ENCODE assay signal across 35 cellular contexts in the genomic region with DNA sequence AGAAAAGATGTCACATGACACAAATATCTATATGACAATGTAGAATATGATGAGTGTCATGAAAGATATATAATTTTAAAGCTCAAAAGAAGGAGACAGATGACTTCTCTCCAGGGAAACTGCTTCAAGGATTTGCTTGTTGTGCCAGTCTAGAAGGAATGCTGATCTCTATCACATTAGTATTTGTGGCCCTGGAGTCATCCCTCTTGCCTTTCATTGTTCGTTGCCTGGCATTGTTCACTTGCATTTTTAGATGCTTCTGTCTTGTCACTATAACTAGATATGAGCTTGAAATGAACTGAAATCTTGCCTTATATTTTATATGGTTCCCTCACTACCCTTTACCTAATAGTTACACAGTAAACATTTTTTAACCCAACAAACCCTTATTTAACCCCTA.
"Had no signal": no experiment of that assay in that cellular context is flagged by ENCODE, and none has a peak within 500 bp of the region (broad histone marks: within the 10 kb centered on the region; RNA-seq: fewer than 3 reads in every experiment).

No MANE protein-coding gene starts in this region.

- H3K9me3 ChIP-seq: adrenal gland, body of pancreas, breast epithelium had no signal

- H3K36me3 Mint-ChIP-seq: activated CD4-positive, alpha-beta memory T cell treated with anti-CD3 and anti-CD28 coated beads for 36 hours; activated naive CD8-positive, alpha-beta T cell treated with anti-CD3 and anti-CD28 coated beads for 36 hours had no signal

- H3K27me3 Mint-ChIP-seq: activated B cell treated with CpG ODN at 0.5 μM for 24 hours; activated CD4-positive, alpha-beta memory T cell treated with anti-CD3 and anti-CD28 coated beads for 36 hours; activated CD4-positive, alpha-beta T cell treated with anti-CD3 and anti-CD28 coated beads, Interleukin-2, amount 10 ng/mL, durations not matched to agents 24 days and 14 days had no signal

- DNase-seq: activated B cell treated with CpG ODN at 0.5 μM for 24 hours; activated CD4-positive, alpha-beta memory T cell treated with anti-CD3 and anti-CD28 coated beads for 36 hours; activated CD4-positive, alpha-beta T cell treated with anti-CD3 and anti-CD28 coated beads for 4 hours; activated CD4-positive, alpha-beta T cell treated with anti-CD3 and anti-CD28 coated beads, Interleukin-2, amount 10 ng/mL, durations not matched to agents 24 days and 14 days; activated CD4-positive, alpha-beta T cell treated with anti-CD3 and anti-CD28 coated beads, Interleukin-2, amount 50 U/mL, for 1 hour; activated CD4-positive, alpha-beta T cell treated with anti-CD3 and anti-CD28 coated beads, Interleukin-2, amount 50 U/mL, for 4 hours; activated CD4-positive, CD25-positive, alpha-beta regulatory T cell treated with anti-CD3 and anti-CD28 coated beads, Interleukin-2, amount 50 U/mL, for 72 hours; activated CD8-positive, alpha-beta memory T cell treated with anti-CD3 and anti-CD28 coated beads, Interleukin-2, amount 50 U/mL, for 4 hours; activated CD8-positive, alpha-beta T cell treated with anti-CD3 and anti-CD28 coated beads for 36 hours; activated effector memory CD4-positive, alpha-beta T cell treated with anti-CD3 and anti-CD28 coated beads, Interleukin-2, amount 50 U/mL, for 16 hours; activated gamma-delta T cell treated with Interleukin-2 at 50 U/mL for 16 hours; activated naive CD4-positive, alpha-beta T cell; activated naive CD4-positive, alpha-beta T cell treated with anti-CD3 and anti-CD28 coated beads for 36 hours; activated naive CD4-positive, alpha-beta T cell treated with anti-CD3 and anti-CD28 coated beads, Interleukin-2, amount 50 U/mL, for 16 hours; activated naive CD8-positive, alpha-beta T cell treated with anti-CD3 and anti-CD28 coated beads for 36 hours; activated T-cell treated with anti-CD3 and anti-CD28 coated beads for 4 hours; activated T-cell treated with anti-CD3 and anti-CD28 coated beads, Interleukin-2, amount 50 U/mL, for 1 hour; activated T-cell treated with anti-CD3 and anti-CD28 coated beads, Interleukin-2, amount 50 U/mL, for 4 hours; activated T-cell treated with anti-CD3 and anti-CD28 coated beads, Interleukin-2, amount 50 U/mL, for 72 hours; adrenal gland; amniotic stem cell; aorta; body of pancreas; brain microvascular endothelial cell; central memory CD4-positive, alpha-beta T cell; T-helper 1 cell; T-helper 2 cell; T-helper 9 cell had no signal

- H3K27ac Mint-ChIP-seq: activated B cell treated with CpG ODN at 0.5 μM for 24 hours; activated CD4-positive, alpha-beta memory T cell treated with anti-CD3 and anti-CD28 coated beads for 36 hours; activated CD4-positive, alpha-beta T cell treated with anti-CD3 and anti-CD28 coated beads, Interleukin-2, amount 10 ng/mL, durations not matched to agents 24 days and 14 days; activated CD8-positive, alpha-beta T cell treated with anti-CD3 and anti-CD28 coated beads for 36 hours; activated naive CD4-positive, alpha-beta T cell treated with anti-CD3 and anti-CD28 coated beads for 36 hours; activated naive CD4-positive, alpha-beta T cell treated with anti-CD3 and anti-CD28 coated beads, Interleukin-2, amount 50 U/mL, for 72 hours; activated naive CD8-positive, alpha-beta T cell treated with anti-CD3 and anti-CD28 coated beads for 36 hours; activated T-cell treated with anti-CD3 and anti-CD28 coated beads, Interleukin-2, amount 50 U/mL, for 72 hours; activated T-helper 1 cell treated with anti-CD3 and anti-CD28 coated beads, Interleukin-12 subunit alpha, Interleukin-12 subunit beta, Interleukin-2, Interleukin-4 antibody, amounts not matched to agents 30 ng/mL and 10 ng/mL and 1 ng/mL, durations not matched to agents 14 hours and 24 hours and 36 hours; activated T-helper 17 cell treated with anti-CD3 and anti-CD28 coated beads, Interleukin-2, amount 50 U/mL, for 72 hours; T-helper 1 cell treated with Interleukin-12 subunit alpha and Interleukin-12 subunit beta and Interleukin-4 antibody, amounts not matched to agents 30 μg/mL and 1 μg/mL, for 36 hours; T-helper 2 cell treated with Interferon-gamma antibody and Interleukin-4, amounts not matched to agents 5 μg/mL and 100 μg/mL, for 36 hours had no signal

- H3K4me1 Mint-ChIP-seq: activated B cell treated with CpG ODN at 0.5 μM for 24 hours; activated CD4-positive, alpha-beta T cell treated with anti-CD3 and anti-CD28 coated beads, Interleukin-2, amount 10 ng/mL, durations not matched to agents 24 days and 14 days; activated naive CD8-positive, alpha-beta T cell treated with anti-CD3 and anti-CD28 coated beads for 36 hours; activated T-helper 17 cell treated with anti-CD3 and anti-CD28 coated beads, Interleukin-2, amount 50 U/mL, for 72 hours had no signal

- H3K9me3 Mint-ChIP-seq: activated B cell treated with CpG ODN at 0.5 μM for 24 hours; activated CD8-positive, alpha-beta T cell treated with anti-CD3 and anti-CD28 coated beads for 36 hours; activated naive CD4-positive, alpha-beta T cell treated with anti-CD3 and anti-CD28 coated beads for 36 hours; activated naive CD8-positive, alpha-beta T cell treated with anti-CD3 and anti-CD28 coated beads for 36 hours; activated T-helper 17 cell treated with anti-CD3 and anti-CD28 coated beads, Interleukin-2, amount 50 U/mL, for 72 hours had no signal

- H3K27ac ChIP-seq: adrenal gland, body of pancreas, brain microvascular endothelial cell, breast epithelium, VCaP had no signal

- H3K4me3 Mint-ChIP-seq: activated B cell treated with CpG ODN at 0.5 μM for 24 hours; activated CD4-positive, alpha-beta memory T cell treated with anti-CD3 and anti-CD28 coated beads for 36 hours; activated CD4-positive, alpha-beta T cell treated with anti-CD3 and anti-CD28 coated beads, Interleukin-2, amount 10 ng/mL, durations not matched to agents 24 days and 14 days; activated CD8-positive, alpha-beta T cell treated with anti-CD3 and anti-CD28 coated beads for 36 hours; activated naive CD4-positive, alpha-beta T cell treated with anti-CD3 and anti-CD28 coated beads for 36 hours; activated naive CD8-positive, alpha-beta T cell treated with anti-CD3 and anti-CD28 coated beads for 36 hours; activated T-cell treated with anti-CD3 and anti-CD28 coated beads, Interleukin-2, amount 50 U/mL, for 4 hours; activated T-cell treated with anti-CD3 and anti-CD28 coated beads, Interleukin-2, amount 50 U/mL, for 72 hours; activated T-helper 1 cell treated with anti-CD3 and anti-CD28 coated beads, Interleukin-12 subunit alpha, Interleukin-12 subunit beta, Interleukin-2, Interleukin-4 antibody, amounts not matched to agents 30 ng/mL and 10 ng/mL and 1 ng/mL, durations not matched to agents 14 hours and 24 hours and 36 hours; activated T-helper 17 cell treated with anti-CD3 and anti-CD28 coated beads, Interleukin-2, amount 50 U/mL, for 72 hours; T-helper 1 cell treated with Interleukin-12 subunit alpha and Interleukin-12 subunit beta and Interleukin-4 antibody, amounts not matched to agents 30 μg/mL and 1 μg/mL, for 36 hours; T-helper 2 cell treated with Interferon-gamma antibody and Interleukin-4, amounts not matched to agents 5 μg/mL and 100 μg/mL, for 36 hours had no signal

- ATAC-seq: activated CD8-positive, alpha-beta T cell treated with anti-CD3 and anti-CD28 coated beads for 36 hours; activated naive CD4-positive, alpha-beta T cell treated with anti-CD3 and anti-CD28 coated beads, Interleukin-2, amount 50 U/mL, for 72 hours; activated T-cell treated with anti-CD3 and anti-CD28 coated beads, Interleukin-2, amount 50 U/mL, for 4 hours; activated T-cell treated with anti-CD3 and anti-CD28 coated beads, Interleukin-2, amount 50 U/mL, for 72 hours; activated T-helper 17 cell treated with anti-CD3 and anti-CD28 coated beads, Interleukin-2, amount 50 U/mL, for 72 hours; body of pancreas had no signal

- H3K4me3 ChIP-seq: adrenal gland, body of pancreas, breast epithelium had no signal

- H3K36me3 ChIP-seq: adrenal gland, brain microvascular endothelial cell, breast epithelium had no signal

- H3K4me1 ChIP-seq: adrenal gland, body of pancreas, breast epithelium had no signal

- H3K27me3 ChIP-seq: adrenal gland, body of pancreas, brain microvascular endothelial cell, breast epithelium had no signal
